ENCODE assay signal across 1 cellular context in the genomic region with DNA sequence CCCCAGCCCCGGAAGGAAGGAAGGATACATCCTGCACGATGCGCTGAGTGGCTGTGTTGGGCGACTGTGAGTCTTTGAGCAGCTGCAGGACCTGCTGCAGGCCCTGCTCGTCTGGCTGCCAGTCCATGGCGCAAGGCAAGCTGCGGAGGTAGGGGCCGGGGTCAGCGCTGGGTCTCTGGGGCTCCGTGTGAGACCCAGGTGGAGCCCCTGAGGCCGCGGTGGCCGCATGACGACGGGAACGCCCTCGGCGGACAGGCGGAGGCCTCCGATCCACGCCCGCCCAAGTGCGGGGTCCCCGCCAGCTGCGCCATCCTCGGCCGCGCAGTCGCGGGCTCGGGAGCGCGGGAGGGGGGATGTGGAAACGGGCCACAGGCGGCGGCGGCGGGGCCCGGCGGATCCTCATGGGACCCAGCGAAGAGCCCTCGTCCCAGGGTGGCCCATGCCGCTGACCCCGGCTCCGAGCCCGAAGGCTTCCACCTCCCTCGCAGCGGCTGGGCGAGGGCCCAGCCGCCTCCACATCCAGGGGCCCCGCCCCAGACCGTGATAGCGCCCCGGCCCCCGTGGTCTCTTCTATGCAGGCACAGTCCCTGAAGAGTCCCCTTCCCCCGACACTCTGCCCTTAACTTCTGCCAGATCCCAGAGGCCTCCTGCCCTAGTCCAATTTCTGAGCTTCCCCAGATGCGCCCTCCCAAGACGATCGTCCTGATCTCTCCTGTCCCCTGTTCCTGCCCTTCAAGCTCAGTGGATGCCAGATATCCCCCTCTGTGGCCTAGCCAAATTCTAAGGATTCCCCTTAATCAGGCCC.
TF ChIP-seq lines count a peak whose summit lies in the region.

No MANE protein-coding gene starts in this region.

TF ChIP-seq in HepG2, 621 proteins besides CTCF, POLR2A, EP300 and RAD21 (continued from another document):
- TF ChIP-seq, protein P1, sequence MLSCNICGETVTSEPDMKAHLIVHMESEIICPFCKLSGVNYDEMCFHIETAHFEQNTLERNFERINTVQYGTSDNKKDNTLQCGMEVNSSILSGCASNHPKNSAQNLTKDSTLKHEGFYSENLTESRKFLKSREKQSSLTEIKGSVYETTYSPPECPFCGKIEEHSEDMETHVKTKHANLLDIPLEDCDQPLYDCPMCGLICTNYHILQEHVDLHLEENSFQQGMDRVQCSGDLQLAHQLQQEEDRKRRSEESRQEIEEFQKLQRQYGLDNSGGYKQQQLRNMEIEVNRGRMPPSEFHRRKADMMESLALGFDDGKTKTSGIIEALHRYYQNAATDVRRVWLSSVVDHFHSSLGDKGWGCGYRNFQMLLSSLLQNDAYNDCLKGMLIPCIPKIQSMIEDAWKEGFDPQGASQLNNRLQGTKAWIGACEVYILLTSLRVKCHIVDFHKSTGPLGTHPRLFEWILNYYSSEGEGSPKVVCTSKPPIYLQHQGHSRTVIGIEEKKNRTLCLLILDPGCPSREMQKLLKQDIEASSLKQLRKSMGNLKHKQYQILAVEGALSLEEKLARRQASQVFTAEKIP (CRISPR knock-in tag; IDR thresholded peaks at IDR 0.05; ENCODE audit: borderline replicate concordance) = no peak
- TF ChIP-seq ZNF768 (CRISPR knock-in tag; IDR thresholded peaks at IDR 0.05) = peak; percentile 54; the same call in 1 of the 2 replicates
- peak; percentile 57 for TF ChIP-seq ZFY (CRISPR knock-in tag; IDR thresholded peaks at IDR 0.05)
- TF ChIP-seq KMT2A (CRISPR knock-in tag; IDR thresholded peaks at IDR 0.05) = peak; percentile 3; the same call in 1 of the 2 replicates
- TF ChIP-seq, protein P2, sequence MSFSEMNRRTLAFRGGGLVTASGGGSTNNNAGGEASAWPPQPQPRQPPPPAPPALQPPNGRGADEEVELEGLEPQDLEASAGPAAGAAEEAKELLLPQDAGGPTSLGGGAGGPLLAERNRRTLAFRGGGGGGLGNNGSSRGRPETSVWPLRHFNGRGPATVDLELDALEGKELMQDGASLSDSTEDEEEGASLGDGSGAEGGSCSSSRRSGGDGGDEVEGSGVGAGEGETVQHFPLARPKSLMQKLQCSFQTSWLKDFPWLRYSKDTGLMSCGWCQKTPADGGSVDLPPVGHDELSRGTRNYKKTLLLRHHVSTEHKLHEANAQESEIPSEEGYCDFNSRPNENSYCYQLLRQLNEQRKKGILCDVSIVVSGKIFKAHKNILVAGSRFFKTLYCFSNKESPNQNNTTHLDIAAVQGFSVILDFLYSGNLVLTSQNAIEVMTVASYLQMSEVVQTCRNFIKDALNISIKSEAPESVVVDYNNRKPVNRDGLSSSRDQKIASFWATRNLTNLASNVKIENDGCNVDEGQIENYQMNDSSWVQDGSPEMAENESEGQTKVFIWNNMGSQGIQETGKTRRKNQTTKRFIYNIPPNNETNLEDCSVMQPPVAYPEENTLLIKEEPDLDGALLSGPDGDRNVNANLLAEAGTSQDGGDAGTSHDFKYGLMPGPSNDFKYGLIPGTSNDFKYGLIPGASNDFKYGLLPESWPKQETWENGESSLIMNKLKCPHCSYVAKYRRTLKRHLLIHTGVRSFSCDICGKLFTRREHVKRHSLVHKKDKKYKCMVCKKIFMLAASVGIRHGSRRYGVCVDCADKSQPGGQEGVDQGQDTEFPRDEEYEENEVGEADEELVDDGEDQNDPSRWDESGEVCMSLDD (CRISPR knock-in tag; IDR thresholded peaks at IDR 0.05; ENCODE audit: borderline replicate concordance) = no peak
- peak; percentile 40; the same call in 1 of the 2 replicates for TF ChIP-seq YEATS4 (CRISPR knock-in tag; IDR thresholded peaks at IDR 0.05; ENCODE audit: borderline replicate concordance)
- no peak for TF ChIP-seq PAF1 (CRISPR knock-in tag; IDR thresholded peaks at IDR 0.05)
- TF ChIP-seq, protein P3, sequence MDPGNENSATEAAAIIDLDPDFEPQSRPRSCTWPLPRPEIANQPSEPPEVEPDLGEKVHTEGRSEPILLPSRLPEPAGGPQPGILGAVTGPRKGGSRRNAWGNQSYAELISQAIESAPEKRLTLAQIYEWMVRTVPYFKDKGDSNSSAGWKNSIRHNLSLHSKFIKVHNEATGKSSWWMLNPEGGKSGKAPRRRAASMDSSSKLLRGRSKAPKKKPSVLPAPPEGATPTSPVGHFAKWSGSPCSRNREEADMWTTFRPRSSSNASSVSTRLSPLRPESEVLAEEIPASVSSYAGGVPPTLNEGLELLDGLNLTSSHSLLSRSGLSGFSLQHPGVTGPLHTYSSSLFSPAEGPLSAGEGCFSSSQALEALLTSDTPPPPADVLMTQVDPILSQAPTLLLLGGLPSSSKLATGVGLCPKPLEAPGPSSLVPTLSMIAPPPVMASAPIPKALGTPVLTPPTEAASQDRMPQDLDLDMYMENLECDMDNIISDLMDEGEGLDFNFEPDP (CRISPR knock-in tag; conservative IDR thresholded peaks at IDR 0.05) = no peak
- no peak for TF ChIP-seq ZNF24 (IDR thresholded peaks at IDR 0.05)
- peak; percentile 22; the same call in 1 of the 2 replicates for TF ChIP-seq GABPB1 (CRISPR knock-in tag; IDR thresholded peaks at IDR 0.05)
- TF ChIP-seq RXRB (CRISPR knock-in tag; IDR thresholded peaks at IDR 0.05; ENCODE audit: borderline replicate concordance) = no peak
- no peak for TF ChIP-seq HDAC6 (IDR thresholded peaks at IDR 0.05; ENCODE audit: low read depth, low read length)
- TF ChIP-seq KDM2A (CRISPR knock-in tag; IDR thresholded peaks at IDR 0.05; ENCODE audit: borderline replicate concordance, low read depth) = peak; percentile 17; the same call in 1 of the 2 replicates
- 0 out of 2 replicates have a peak, but pooled peaks have one; percentile 45 for TF ChIP-seq SPEN (CRISPR knock-in tag; IDR thresholded peaks at IDR 0.05; ENCODE audit: low read depth)
- no peak for TF ChIP-seq PTBP1 (IDR thresholded peaks at IDR 0.05; ENCODE audit: low read depth, low read length, poor library complexity, severe bottlenecking)
- TF ChIP-seq ZFX (CRISPR knock-in tag; IDR thresholded peaks at IDR 0.05; ENCODE audit: low read depth) = peak; percentile 39
- TF ChIP-seq, protein P4, sequence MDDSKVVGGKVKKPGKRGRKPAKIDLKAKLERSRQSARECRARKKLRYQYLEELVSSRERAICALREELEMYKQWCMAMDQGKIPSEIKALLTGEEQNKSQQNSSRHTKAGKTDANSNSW (CRISPR knock-in tag; IDR thresholded peaks at IDR 0.05; ENCODE audit: borderline replicate concordance) = 0 out of 2 replicates have a peak, but pooled peaks have one; percentile 46
- TF ChIP-seq SRSF1 (optimal IDR thresholded peaks at IDR 0.05; ENCODE audit: low read depth, low read length) = peak; percentile 20
- TF ChIP-seq, protein P5, sequence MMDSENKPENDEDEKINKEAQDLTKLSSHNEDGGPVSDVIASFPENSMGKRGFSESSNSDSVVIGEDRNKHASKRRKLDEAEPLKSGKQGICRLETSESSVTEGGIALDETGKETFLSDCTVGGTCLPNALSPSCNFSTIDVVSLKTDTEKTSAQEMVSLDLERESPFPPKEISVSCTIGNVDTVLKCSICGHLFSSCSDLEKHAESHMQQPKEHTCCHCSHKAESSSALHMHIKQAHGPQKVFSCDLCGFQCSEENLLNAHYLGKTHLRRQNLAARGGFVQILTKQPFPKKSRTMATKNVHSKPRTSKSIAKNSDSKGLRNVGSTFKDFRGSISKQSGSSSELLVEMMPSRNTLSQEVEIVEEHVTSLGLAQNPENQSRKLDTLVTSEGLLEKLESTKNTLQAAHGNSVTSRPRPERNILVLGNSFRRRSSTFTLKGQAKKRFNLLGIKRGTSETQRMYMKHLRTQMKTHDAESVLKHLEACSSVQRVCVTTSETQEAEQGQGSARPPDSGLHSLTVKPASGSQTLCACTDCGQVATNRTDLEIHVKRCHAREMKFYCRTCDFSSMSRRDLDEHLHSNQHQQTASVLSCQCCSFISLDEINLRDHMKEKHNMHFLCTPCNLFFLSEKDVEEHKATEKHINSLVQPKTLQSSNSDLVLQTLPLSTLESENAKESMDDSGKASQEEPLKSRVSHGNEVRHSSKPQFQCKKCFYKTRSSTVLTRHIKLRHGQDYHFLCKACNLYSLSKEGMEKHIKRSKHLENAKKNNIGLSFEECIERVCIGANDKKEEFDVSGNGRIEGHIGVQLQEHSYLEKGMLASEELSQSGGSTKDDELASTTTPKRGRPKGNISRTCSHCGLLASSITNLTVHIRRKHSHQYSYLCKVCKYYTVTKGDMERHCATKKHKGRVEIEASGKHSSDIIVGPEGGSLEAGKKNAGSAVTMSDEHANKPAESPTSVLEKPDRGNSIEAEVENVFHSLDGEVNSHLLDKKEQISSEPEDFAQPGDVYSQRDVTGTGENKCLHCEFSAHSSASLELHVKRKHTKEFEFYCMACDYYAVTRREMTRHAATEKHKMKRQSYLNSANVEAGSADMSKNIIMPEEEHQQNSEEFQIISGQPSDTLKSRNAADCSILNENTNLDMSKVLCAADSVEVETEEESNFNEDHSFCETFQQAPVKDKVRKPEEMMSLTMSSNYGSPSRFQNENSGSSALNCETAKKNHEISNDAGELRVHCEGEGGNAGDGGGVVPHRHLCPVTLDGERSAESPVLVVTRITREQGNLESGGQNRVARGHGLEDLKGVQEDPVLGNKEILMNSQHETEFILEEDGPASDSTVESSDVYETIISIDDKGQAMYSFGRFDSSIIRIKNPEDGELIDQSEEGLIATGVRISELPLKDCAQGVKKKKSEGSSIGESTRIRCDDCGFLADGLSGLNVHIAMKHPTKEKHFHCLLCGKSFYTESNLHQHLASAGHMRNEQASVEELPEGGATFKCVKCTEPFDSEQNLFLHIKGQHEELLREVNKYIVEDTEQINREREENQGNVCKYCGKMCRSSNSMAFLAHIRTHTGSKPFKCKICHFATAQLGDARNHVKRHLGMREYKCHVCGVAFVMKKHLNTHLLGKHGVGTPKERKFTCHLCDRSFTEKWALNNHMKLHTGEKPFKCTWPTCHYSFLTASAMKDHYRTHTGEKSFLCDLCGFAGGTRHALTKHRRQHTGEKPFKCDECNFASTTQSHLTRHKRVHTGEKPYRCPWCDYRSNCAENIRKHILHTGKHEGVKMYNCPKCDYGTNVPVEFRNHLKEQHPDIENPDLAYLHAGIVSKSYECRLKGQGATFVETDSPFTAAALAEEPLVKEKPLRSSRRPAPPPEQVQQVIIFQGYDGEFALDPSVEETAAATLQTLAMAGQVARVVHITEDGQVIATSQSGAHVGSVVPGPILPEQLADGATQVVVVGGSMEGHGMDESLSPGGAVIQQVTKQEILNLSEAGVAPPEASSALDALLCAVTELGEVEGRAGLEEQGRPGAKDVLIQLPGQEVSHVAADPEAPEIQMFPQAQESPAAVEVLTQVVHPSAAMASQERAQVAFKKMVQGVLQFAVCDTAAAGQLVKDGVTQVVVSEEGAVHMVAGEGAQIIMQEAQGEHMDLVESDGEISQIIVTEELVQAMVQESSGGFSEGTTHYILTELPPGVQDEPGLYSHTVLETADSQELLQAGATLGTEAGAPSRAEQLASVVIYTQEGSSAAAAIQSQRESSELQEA (CRISPR knock-in tag; IDR thresholded peaks at IDR 0.05; ENCODE audit: not compliant biosample characterization) = peak; percentile 15
- peak; percentile 25; the same call in 1 of the 2 replicates for TF ChIP-seq TAF1 (CRISPR knock-in tag; IDR thresholded peaks at IDR 0.05)
- TF ChIP-seq ZNF44 (CRISPR knock-in tag; IDR thresholded peaks at IDR 0.05) = no peak
- TF ChIP-seq, protein P6, sequence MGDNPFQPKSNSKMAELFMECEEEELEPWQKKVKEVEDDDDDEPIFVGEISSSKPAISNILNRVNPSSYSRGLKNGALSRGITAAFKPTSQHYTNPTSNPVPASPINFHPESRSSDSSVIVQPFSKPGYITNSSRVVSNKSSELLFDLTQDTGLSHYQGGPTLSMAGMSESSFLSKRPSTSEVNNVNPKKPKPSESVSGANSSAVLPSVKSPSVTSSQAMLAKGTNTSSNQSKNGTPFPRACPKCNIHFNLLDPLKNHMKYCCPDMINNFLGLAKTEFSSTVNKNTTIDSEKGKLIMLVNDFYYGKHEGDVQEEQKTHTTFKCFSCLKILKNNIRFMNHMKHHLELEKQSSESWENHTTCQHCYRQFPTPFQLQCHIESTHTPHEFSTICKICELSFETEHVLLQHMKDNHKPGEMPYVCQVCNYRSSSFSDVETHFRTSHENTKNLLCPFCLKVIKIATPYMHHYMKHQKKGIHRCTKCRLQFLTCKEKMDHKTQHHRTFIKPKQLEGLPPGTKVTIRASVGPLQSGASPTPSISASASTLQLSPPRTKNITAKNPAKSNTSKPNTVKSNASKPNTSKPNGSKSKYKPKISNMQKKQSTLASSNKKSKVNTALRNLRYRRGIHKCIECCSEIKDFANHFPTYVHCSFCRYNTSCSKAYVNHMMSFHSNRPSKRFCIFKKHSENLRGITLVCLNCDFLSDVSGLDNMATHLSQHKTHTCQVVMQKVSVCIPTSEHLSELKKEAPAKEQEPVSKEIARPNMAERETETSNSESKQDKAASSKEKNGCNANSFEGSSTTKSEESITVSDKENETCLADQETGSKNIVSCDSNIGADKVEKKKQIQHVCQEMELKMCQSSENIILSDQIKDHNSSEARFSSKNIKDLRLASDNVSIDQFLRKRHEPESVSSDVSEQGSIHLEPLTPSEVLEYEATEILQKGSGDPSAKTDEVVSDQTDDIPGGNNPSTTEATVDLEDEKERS (CRISPR knock-in tag; IDR thresholded peaks at IDR 0.05) = 0 out of 2 replicates have a peak, but pooled peaks have one; percentile 35
- TF ChIP-seq, protein P7, sequence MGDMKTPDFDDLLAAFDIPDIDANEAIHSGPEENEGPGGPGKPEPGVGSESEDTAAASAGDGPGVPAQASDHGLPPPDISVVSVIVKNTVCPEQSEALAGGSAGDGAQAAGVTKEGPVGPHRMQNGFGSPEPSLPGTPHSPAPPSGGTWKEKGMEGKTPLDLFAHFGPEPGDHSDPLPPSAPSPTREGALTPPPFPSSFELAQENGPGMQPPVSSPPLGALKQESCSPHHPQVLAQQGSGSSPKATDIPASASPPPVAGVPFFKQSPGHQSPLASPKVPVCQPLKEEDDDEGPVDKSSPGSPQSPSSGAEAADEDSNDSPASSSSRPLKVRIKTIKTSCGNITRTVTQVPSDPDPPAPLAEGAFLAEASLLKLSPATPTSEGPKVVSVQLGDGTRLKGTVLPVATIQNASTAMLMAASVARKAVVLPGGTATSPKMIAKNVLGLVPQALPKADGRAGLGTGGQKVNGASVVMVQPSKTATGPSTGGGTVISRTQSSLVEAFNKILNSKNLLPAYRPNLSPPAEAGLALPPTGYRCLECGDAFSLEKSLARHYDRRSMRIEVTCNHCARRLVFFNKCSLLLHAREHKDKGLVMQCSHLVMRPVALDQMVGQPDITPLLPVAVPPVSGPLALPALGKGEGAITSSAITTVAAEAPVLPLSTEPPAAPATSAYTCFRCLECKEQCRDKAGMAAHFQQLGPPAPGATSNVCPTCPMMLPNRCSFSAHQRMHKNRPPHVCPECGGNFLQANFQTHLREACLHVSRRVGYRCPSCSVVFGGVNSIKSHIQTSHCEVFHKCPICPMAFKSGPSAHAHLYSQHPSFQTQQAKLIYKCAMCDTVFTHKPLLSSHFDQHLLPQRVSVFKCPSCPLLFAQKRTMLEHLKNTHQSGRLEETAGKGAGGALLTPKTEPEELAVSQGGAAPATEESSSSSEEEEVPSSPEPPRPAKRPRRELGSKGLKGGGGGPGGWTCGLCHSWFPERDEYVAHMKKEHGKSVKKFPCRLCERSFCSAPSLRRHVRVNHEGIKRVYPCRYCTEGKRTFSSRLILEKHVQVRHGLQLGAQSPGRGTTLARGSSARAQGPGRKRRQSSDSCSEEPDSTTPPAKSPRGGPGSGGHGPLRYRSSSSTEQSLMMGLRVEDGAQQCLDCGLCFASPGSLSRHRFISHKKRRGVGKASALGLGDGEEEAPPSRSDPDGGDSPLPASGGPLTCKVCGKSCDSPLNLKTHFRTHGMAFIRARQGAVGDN (CRISPR knock-in tag; IDR thresholded peaks at IDR 0.05) = peak; percentile 44
- 0 out of 2 replicates have a peak, but pooled peaks have one; percentile 44 for TF ChIP-seq SRY (CRISPR knock-in tag; IDR thresholded peaks at IDR 0.05)
- peak; percentile 21; the same call in 1 of the 2 replicates for TF ChIP-seq MYC (CRISPR knock-in tag; IDR thresholded peaks at IDR 0.05; ENCODE audit: borderline replicate concordance)
